23 cellular contexts compared by ENCODE assay signal in the genomic region with DNA sequence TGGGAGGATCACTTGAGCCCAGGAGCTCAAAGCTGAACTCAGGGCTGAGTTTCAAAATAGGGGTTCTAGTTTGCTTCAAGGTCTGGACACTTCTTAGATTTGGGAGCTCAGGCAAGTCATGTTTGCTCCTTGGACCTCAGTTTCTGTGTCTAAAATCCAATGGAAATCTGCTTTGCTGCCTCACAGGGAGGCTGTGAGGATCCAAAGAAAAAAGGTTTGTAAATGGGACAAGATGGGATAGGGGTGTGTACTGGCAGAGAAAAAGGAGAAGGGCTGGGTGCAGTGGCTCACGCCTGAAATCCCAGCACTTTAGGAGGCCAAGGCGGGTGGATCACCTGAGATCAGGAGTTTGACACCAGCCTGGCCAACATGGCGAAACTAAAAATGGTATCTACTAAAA.
"Had no signal": no experiment of that assay in that cellular context is flagged by ENCODE, and none has a peak within 500 bp of the region (broad histone marks: within the 10 kb centered on the region; RNA-seq: fewer than 3 reads in every experiment).

No MANE protein-coding gene starts in this region.

- H3K27me3 ChIP-seq: adrenal gland, MG63, Peyer's patch had no signal

- H3K4me3 ChIP-seq: adrenal gland, MG63, Peyer's patch had no signal

- H3K9me3 ChIP-seq: adrenal gland, MG63, Peyer's patch had no signal

- H3K9me3 Mint-ChIP-seq: activated CD4-positive, alpha-beta T cell treated with anti-CD3 and anti-CD28 coated beads, Interleukin-2, amount 10 ng/mL, durations not matched to agents 24 days and 14 days; activated naive CD8-positive, alpha-beta T cell treated with anti-CD3 and anti-CD28 coated beads, Interleukin-2, amount 10 ng/mL, durations not matched to agents 7 days and 5 days had no signal

- H3K27ac Mint-ChIP-seq: activated B cell treated with CpG ODN at 0.5 μM for 24 hours; activated CD4-positive, alpha-beta T cell treated with anti-CD3 and anti-CD28 coated beads, Interleukin-2, amount 10 ng/mL, durations not matched to agents 24 days and 14 days; activated naive CD8-positive, alpha-beta T cell treated with anti-CD3 and anti-CD28 coated beads, Interleukin-2, amount 10 ng/mL, durations not matched to agents 7 days and 5 days; T-helper 17 cell had no signal

- H3K36me3 Mint-ChIP-seq: activated naive CD8-positive, alpha-beta T cell treated with anti-CD3 and anti-CD28 coated beads, Interleukin-2, amount 10 ng/mL, durations not matched to agents 7 days and 5 days had no signal

- H3K27ac ChIP-seq: adrenal gland, Peyer's patch, RWPE1 had no signal

- H3K4me1 Mint-ChIP-seq: activated B cell treated with CpG ODN at 0.5 μM for 24 hours; activated CD4-positive, alpha-beta T cell treated with anti-CD3 and anti-CD28 coated beads, Interleukin-2, amount 10 ng/mL, durations not matched to agents 24 days and 14 days; activated naive CD8-positive, alpha-beta T cell treated with anti-CD3 and anti-CD28 coated beads, Interleukin-2, amount 10 ng/mL, durations not matched to agents 7 days and 5 days had no signal

- H3K4me3 Mint-ChIP-seq: activated B cell treated with CpG ODN at 0.5 μM for 24 hours; activated CD4-positive, alpha-beta T cell treated with anti-CD3 and anti-CD28 coated beads, Interleukin-2, amount 10 ng/mL, durations not matched to agents 24 days and 14 days; activated naive CD8-positive, alpha-beta T cell treated with anti-CD3 and anti-CD28 coated beads, Interleukin-2, amount 10 ng/mL, durations not matched to agents 7 days and 5 days; T-helper 17 cell had no signal

- H3K4me1 ChIP-seq: Peyer's patch had no signal

- DNase-seq: activated B cell treated with CpG ODN at 0.5 μM for 24 hours; activated CD4-positive, alpha-beta T cell treated with anti-CD3 and anti-CD28 coated beads for 1 hour; activated CD4-positive, alpha-beta T cell treated with anti-CD3 and anti-CD28 coated beads, Interleukin-2, amount 10 ng/mL, durations not matched to agents 24 days and 14 days; activated CD4-positive, alpha-beta T cell treated with anti-CD3 and anti-CD28 coated beads, Interleukin-2, amount 50 U/mL, for 48 hours; activated naive CD4-positive, alpha-beta T cell treated with anti-CD3 and anti-CD28 coated beads, Interleukin-2, amount 50 U/mL, for 16 hours; activated naive CD8-positive, alpha-beta T cell treated with anti-CD3 and anti-CD28 coated beads, Interleukin-2, amount 10 ng/mL, durations not matched to agents 7 days and 5 days; activated T-cell treated with anti-CD3 and anti-CD28 coated beads, Interleukin-2, amount 50 U/mL, for 1 hour; anterior cingulate cortex; caudate nucleus; MG63; MV-4-11; NCI-H1092 treated with DMSO at 0.1 percent for 48 hours; NCI-H1417 treated with DMSO at 0.1 percent for 48 hours; NCI-H187; NCI-H2081; NCI-H446; NCI-H524; SHP77 treated with DMSO at 0.1 percent for 48 hours; T-helper 17 cell; T-helper 9 cell had no signal

- H3K36me3 ChIP-seq: adrenal gland, MG63, Peyer's patch had no signal

- ATAC-seq: T-helper 17 cell had no signal
